17 cellular contexts compared by ENCODE assay signal in the genomic region with DNA sequence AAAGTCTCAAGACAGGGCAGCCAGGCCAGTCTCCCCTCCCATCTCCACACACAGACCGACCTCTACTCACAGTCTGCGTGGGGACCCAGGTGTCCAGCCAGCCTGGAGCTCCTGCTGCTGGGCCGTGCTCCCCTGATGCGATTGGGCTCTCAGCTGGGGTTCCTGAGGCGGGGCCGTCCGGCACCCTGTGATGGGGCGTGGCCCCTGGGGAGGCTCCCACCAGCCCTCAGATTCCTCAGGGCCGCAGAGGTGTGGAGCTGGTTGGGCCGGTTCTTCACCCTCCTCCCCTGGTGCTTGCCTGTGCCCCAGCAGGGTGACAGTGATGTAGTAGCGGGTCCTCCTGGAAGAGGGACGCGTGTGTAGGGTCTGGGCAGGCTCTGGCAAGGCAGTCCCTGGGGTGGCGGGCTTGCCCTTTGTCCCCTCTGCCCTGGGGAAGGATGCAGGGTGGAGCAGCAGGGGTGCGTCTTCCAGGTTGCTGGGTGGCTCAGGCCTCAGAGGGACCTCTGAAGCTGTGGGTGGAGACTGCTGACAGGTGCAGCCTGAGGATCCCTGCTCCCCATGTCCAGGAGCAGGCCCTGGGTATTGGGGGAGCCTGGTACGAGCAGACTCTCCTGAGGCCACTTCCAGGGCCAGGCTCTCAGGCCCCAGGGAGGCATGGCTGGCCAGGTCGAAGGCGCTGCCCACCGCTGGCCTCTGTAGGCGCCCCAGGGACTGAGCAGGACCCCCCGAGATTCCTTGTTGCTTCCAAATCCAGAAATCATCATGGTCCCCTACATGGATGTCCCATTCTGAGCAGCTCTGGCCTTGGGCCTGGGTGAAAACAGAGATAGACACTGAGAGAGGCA. TPM values are rescaled to one million over a fixed set of nuclear protein-coding genes. Genes with fewer than 3 reads are reported as not detected.
DNase-seq lines count a peak whose midpoint lies in the region; ATAC-seq and TF ChIP-seq lines count a peak whose summit lies in the region.
"Had no signal": no experiment of that assay in that cellular context is flagged by ENCODE, and none has a peak within 500 bp of the region (broad histone marks: within the 10 kb centered on the region; RNA-seq: fewer than 3 reads in every experiment).

A gene with protein sequence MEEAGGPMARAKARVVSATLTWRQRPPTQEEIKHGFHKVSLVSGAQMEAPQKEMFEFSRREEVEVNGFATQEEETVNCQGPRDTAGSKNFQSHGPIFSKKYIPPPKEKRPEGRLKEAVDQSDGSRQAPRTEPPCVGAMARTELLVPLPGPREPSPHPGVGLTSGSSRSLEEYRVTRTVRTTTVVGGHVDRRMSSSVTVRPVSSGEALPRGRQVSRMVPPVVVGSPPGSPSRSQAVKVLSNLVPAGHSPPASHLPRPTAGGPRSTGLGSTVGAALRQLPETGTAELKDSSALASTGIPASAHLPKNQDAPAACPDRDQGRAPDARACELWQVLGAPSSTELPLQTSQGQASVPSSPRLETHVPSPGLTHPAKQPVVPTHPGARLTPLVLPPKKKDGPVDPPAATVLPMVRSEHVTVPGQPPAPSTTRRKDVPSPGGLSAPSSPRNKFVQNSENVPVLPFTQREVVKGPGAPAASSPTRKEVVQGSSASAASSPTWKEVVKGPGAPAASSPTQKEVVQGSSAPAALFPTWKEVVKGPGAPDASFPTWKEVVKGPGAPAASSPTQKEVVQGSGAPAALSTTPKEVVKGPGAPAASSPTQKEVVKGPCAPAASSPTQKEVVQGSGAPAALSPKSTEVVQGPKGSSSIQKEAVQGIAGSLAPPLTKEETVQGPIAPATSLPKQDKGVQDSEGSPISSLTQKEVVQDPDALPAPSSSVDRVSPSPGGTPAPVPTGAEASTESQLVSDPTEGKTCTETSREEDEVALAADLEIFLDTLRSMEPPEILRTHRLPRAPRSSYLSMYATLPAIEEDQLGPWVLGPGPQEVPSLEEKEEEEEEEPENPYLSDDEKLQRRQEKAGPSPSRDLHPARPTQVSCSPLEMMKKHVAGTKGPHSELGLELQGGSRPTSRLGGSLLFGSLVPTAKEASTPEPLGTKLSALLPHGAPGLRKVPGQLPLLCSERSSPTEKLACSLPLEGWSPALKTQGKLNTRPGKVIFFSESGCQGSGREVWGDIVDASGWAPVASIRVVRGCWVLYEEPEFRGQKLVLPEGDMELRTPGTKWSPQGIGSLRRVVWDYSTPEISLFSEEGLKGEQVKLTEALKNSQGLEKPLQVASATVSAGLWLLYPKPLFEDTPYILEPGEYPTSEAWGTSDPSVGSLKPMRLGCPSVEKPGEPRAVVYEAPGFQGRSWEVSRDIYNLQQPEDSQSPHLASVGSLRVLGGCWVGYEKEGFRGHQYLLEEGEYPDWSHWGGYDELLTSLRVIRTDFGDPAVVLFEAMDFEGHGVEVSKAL (N-terminal part only) (minus strand): TSS at position 155 of the 845 bp plus-strand sequence. CDS start 7,473 bp downstream, outside the sequence.

- ATAC-seq in naive thymus-derived CD4-positive, alpha-beta T cell, result no peak

- peaks cover 79% of the 10 kb centered on the region for H3K4me1 ChIP-seq in Caco-2
- H3K4me1 ChIP-seq in esophagus (ENCODE audit: control insufficient read depth in 2 of 2, insufficient read depth in 2 of 2, low read length in 1 of 2), result peaks cover 8 to 26% of the 10 kb centered on the region in 2 donors
- peaks cover 55 to 62% of the 10 kb centered on the region in 2 donors for H3K4me1 ChIP-seq in neuronal stem cell (ENCODE audit: control insufficient read depth in 2 of 2, insufficient read depth in 1 of 2, low read depth in 1 of 2, low read length in 2 of 2)
- peaks cover 8 to 10% of the 10 kb centered on the region in 2 donors for H3K4me1 ChIP-seq in naive thymus-derived CD4-positive, alpha-beta T cell (ENCODE audit: control insufficient read depth in 2 of 2, insufficient read depth in 2 of 2, low read length in 2 of 2)
- no peaks in the 10 kb centered on the region for H3K4me1 ChIP-seq in ovary (ENCODE audit: insufficient read depth)

- H3K79me1 ChIP-seq in neuronal stem cell (ENCODE audit: low read depth, low read length), result no peaks in the 10 kb centered on the region

- H3K9me3 ChIP-seq in Caco-2 (no peaks in the 10 kb centered on the region), esophagus (ENCODE audit: control insufficient read depth in 2 of 2, insufficient read depth in 1 of 2, low read depth in 1 of 2, low read length in 1 of 2) (no peaks in the 10 kb centered on the region), neuronal stem cell (replicated peaks in 1 of 2; ENCODE audit: control insufficient read depth in 2 of 2, insufficient read depth in 1 of 2, low read depth in 1 of 2, low read length in 2 of 2) (no peaks in the 10 kb centered on the region), ovary (no peaks in the 10 kb centered on the region)
- H3K9me3 ChIP-seq in naive thymus-derived CD4-positive, alpha-beta T cell (ENCODE audit: control insufficient read depth in 2 of 3, low read length in 3 of 3), result no peaks in the 10 kb centered on the region

- DNase-seq in Caco-2, result peak; percentile 94 to 96
- peak; percentile 61 for DNase-seq in NCI-H510A (lab: John Stamatoyannopoulos, UW)
- no peak for DNase-seq in neuronal stem cell (ENCODE audit: low spot score)
- no peak for DNase-seq in naive thymus-derived CD4-positive, alpha-beta T cell
- no peak for DNase-seq in AG08396 (ENCODE audit: low spot score)
- no peak for DNase-seq in NCI-H1092 treated with DMSO at 0.1 percent for 48 hours (lab: John Stamatoyannopoulos, UW)
- no peak for DNase-seq in ovary
- DNase-seq: activated naive CD4-positive, alpha-beta T cell treated with anti-CD3 and anti-CD28 coated beads, Interleukin-2, amount 10 ng/mL, durations not matched to agents 7 days and 5 days; AML-193; central memory CD4-positive, alpha-beta T cell; HFFc6; NCI-H187 treated with DMSO at 0.1 percent for 48 hours; T-helper 2 cell had no signal

- TF ChIP-seq POLR2A in ovary (IDR thresholded peaks at IDR 0.05), result no peak

- H3K27me3 Mint-ChIP-seq in Caco-2 (ENCODE audit: insufficient read depth, unreplicated experiment), result no peaks in the 10 kb centered on the region
- H3K27me3 Mint-ChIP-seq in naive thymus-derived CD4-positive, alpha-beta T cell, result peaks cover 0 to 6% (median 6%) of the 10 kb centered on the region in 5 donors

- peak within 1 kb of the TSS; percentile 18 for H2BK12ac ChIP-seq in neuronal stem cell (ENCODE audit: low read length)

- TF ChIP-seq CTCF in Caco-2 (IDR thresholded peaks at IDR 0.05; ENCODE audit: insufficient read depth in 1 of 2, low read depth in 1 of 2, low read length in 1 of 2, severe bottlenecking in 1 of 2, unreplicated experiment in 1 of 2) (no peak), ovary (IDR thresholded peaks at IDR 0.05) (no peak)

- H4K91ac ChIP-seq in neuronal stem cell (ENCODE audit: low read depth, low read length, poor library complexity), result no peak within 1 kb of the TSS

- no peak within 1 kb of the TSS for H2AFZ ChIP-seq in neuronal stem cell (ENCODE audit: low read length)

- H2BK5ac ChIP-seq in neuronal stem cell (ENCODE audit: low read length), result peak within 1 kb of the TSS; percentile 49

- peak within 1 kb of the TSS; percentile 65 for H3K9ac ChIP-seq in neuronal stem cell (ENCODE audit: low read depth, low read length, poor library complexity)
- H3K9ac ChIP-seq: KMS-11 had no signal

- POLR2A ChIA-PET in Caco-2 (lab: Charles Lee), result interaction anchor here (0.7 to 1.0 kb wide), 3 partner anchors 65 to 185 kb away, joined by 3 to 4 read pairs (median 4); a partner anchor contains a TSS
- POLR2A ChIA-PET in naive thymus-derived CD4-positive, alpha-beta T cell (lab: Charles Lee), result interaction anchor here (0.7 to 1.6 kb wide), 4 partner anchors 10 to 39 kb away, joined by 3 to 4 read pairs (median 3); no protein-coding TSS in a partner anchor

- H3K27me3 ChIP-seq in Caco-2 (replicated peaks; ENCODE audit: control insufficient read depth, insufficient read depth, low read length) (no peaks in the 10 kb centered on the region), esophagus (ENCODE audit: control insufficient read depth in 1 of 2, insufficient read depth in 2 of 2, low read length in 2 of 2) (no peaks in the 10 kb centered on the region), neuronal stem cell (ENCODE audit: control insufficient read depth in 3 of 3, insufficient read depth in 3 of 3, low read depth in 1 of 3, low read length in 3 of 3) (peaks cover 0 to 2% (median 0%) of the 10 kb centered on the region in 3 experiments), ovary (no peaks in the 10 kb centered on the region)
- no peaks in the 10 kb centered on the region for H3K27me3 ChIP-seq in naive thymus-derived CD4-positive, alpha-beta T cell (ENCODE audit: control insufficient read depth in 2 of 2, insufficient read depth in 2 of 2, low read length in 2 of 2)

- H3K36me3 Mint-ChIP-seq in Caco-2 (ENCODE audit: insufficient read depth, unreplicated experiment), result peaks cover 36% of the 10 kb centered on the region
- H3K36me3 Mint-ChIP-seq in naive thymus-derived CD4-positive, alpha-beta T cell, result no peaks in the 10 kb centered on the region
- H3K36me3 Mint-ChIP-seq: activated naive CD4-positive, alpha-beta T cell treated with anti-CD3 and anti-CD28 coated beads, Interleukin-2, amount 10 ng/mL, durations not matched to agents 7 days and 5 days had no signal

- H3K9me3 Mint-ChIP-seq in Caco-2 (ENCODE audit: unreplicated experiment), result no peaks in the 10 kb centered on the region
- no peaks in the 10 kb centered on the region for H3K9me3 Mint-ChIP-seq in naive thymus-derived CD4-positive, alpha-beta T cell
- H3K9me3 Mint-ChIP-seq: activated naive CD4-positive, alpha-beta T cell treated with anti-CD3 and anti-CD28 coated beads, Interleukin-2, amount 10 ng/mL, durations not matched to agents 7 days and 5 days; HFFc6; nephron had no signal

- no peak within 1 kb of the TSS for H4K8ac ChIP-seq in neuronal stem cell (ENCODE audit: low read depth, low read length)

- peak within 1 kb of the TSS; percentile 54 for H3K4me3 ChIP-seq in Caco-2 (ENCODE audit: low read depth, low read length)
- peak within 1 kb of the TSS; percentile 56 to 88 for H3K4me3 ChIP-seq in esophagus (ENCODE audit: low read depth in 1 of 2, low read length in 2 of 2)
- H3K4me3 ChIP-seq in neuronal stem cell (ENCODE audit: low read length in 2 of 2), result no peak within 1 kb of the TSS
- no peak within 1 kb of the TSS for H3K4me3 ChIP-seq in naive thymus-derived CD4-positive, alpha-beta T cell (ENCODE audit: low read length)
- H3K4me3 ChIP-seq in ovary, result no peak within 1 kb of the TSS

- peak within 1 kb of the TSS; percentile 79 for H3K4me3 Mint-ChIP-seq in Caco-2 (ENCODE audit: unreplicated experiment)
- H3K4me3 Mint-ChIP-seq in naive thymus-derived CD4-positive, alpha-beta T cell, result no peak within 1 kb of the TSS
- H3K4me3 Mint-ChIP-seq: activated naive CD4-positive, alpha-beta T cell treated with anti-CD3 and anti-CD28 coated beads, Interleukin-2, amount 10 ng/mL, durations not matched to agents 7 days and 5 days; HFFc6; nephron had no signal

- peak within 1 kb of the TSS; percentile 65 for H2BK15ac ChIP-seq in neuronal stem cell (ENCODE audit: low read length)

- H3K36me3 ChIP-seq in Caco-2 (ENCODE audit: control insufficient read depth, insufficient read depth, low read length) (no peaks in the 10 kb centered on the region), esophagus (ENCODE audit: control insufficient read depth in 2 of 2, insufficient read depth in 2 of 2, low read length in 1 of 2) (no peaks in the 10 kb centered on the region), neuronal stem cell (replicated peaks in 1 of 2; ENCODE audit: control insufficient read depth in 2 of 2, insufficient read depth in 2 of 2, low read length in 2 of 2) (no peaks in the 10 kb centered on the region), ovary (no peaks in the 10 kb centered on the region)
- no peaks in the 10 kb centered on the region for H3K36me3 ChIP-seq in naive thymus-derived CD4-positive, alpha-beta T cell (ENCODE audit: control insufficient read depth in 2 of 3, insufficient read depth in 3 of 3, low read length in 3 of 3)

- intact Hi-C loops in Caco-2 (cut with micrococcal nuclease; ENCODE audit: unreplicated experiment), result loop anchor here (5.0 kb wide), 2 partner anchors 78 to 118 kb away; a partner anchor contains a TSS
- intact Hi-C loops in naive thymus-derived CD4-positive, alpha-beta T cell (cut with micrococcal nuclease), result no loop called here
- intact Hi-C loops in ovary (cut with DNase I), result no loop called here

- peak within 1 kb of the TSS; percentile 100 for H3K27ac Mint-ChIP-seq in Caco-2 (ENCODE audit: unreplicated experiment)
- no peak within 1 kb of the TSS for H3K27ac Mint-ChIP-seq in naive thymus-derived CD4-positive, alpha-beta T cell
- H3K27ac Mint-ChIP-seq: activated naive CD4-positive, alpha-beta T cell treated with anti-CD3 and anti-CD28 coated beads, Interleukin-2, amount 10 ng/mL, durations not matched to agents 7 days and 5 days had no signal

- H3K27ac ChIP-seq in esophagus (ENCODE audit: low read depth in 2 of 2, low read length in 1 of 2) (peak within 1 kb of the TSS; percentile 94 to 98), neuronal stem cell (replicated peaks; ENCODE audit: low read length) (no peak within 1 kb of the TSS), ovary (no peak within 1 kb of the TSS)
- no peak within 1 kb of the TSS for H3K27ac ChIP-seq in naive thymus-derived CD4-positive, alpha-beta T cell (ENCODE audit: low read depth, low read length)
- H3K27ac ChIP-seq: KMS-11 had no signal

- H3K18ac ChIP-seq in neuronal stem cell (ENCODE audit: low read length), result peak within 1 kb of the TSS; percentile 92

- TF ChIP-seq EP300 in ovary (IDR thresholded peaks at IDR 0.05), result no peak

- peak within 1 kb of the TSS; percentile 61 for H2AK5ac ChIP-seq in neuronal stem cell (ENCODE audit: low read depth, low read length)

- 58 to 61% methylated on average over 18 to 21 of the region's 21 CpGs for WGBS in esophagus, 2 donors
- no CpG with 5 or more reads among the region's 21 CpGs for WGBS in neuronal stem cell (ENCODE audit: extremely low coverage in 2 of 2, insufficient read length in 2 of 2, insufficient replicate concordance in 1 of 2), 2 donors
- whole genome bisulfite sequencing in ovary, 3 donors, result 73 to 77% (median 76%) methylated on average over 20 to 21 of the region's 21 CpGs

- H3K14ac ChIP-seq in neuronal stem cell (ENCODE audit: low read length), result peak within 1 kb of the TSS; percentile 48

- no peak within 1 kb of the TSS for H3K4me2 ChIP-seq in neuronal stem cell (ENCODE audit: insufficient read depth, low read length, poor library complexity, severe bottlenecking)
- H3K4me2 ChIP-seq: KMS-11 had no signal

- CTCF ChIA-PET in Caco-2 (lab: Charles Lee), result interaction anchor here (1.0 to 2.2 kb wide), 3 partner anchors 63 to 120 kb away, joined by 5 to 8 read pairs (median 6); a partner anchor contains a TSS
- CTCF ChIA-PET in naive thymus-derived CD4-positive, alpha-beta T cell (lab: Charles Lee), result no interaction called here

- peak within 1 kb of the TSS; percentile 38 for H3K23ac ChIP-seq in neuronal stem cell (ENCODE audit: low read depth, low read length, poor library complexity)

- H3K4ac ChIP-seq in neuronal stem cell (ENCODE audit: low read length), result peak within 1 kb of the TSS; percentile 61

- peak within 1 kb of the TSS; percentile 74 for H2BK120ac ChIP-seq in neuronal stem cell (ENCODE audit: low read depth, low read length)

- peaks cover 39% of the 10 kb centered on the region for H3K4me1 Mint-ChIP-seq in Caco-2 (ENCODE audit: low read depth, unreplicated experiment)
- H3K4me1 Mint-ChIP-seq in naive thymus-derived CD4-positive, alpha-beta T cell, result peaks cover 9 to 22% (median 9%) of the 10 kb centered on the region in 7 donors

- no TSS peak for BruUV-seq in Caco-2 (replicated peaks; lab: Mats Ljungman, UMichigan)

RNA-seq across cellular contexts. Expression of the gene that starts here (rescaled TPM):
- 63.3 and 66.1 TPM in 2 replicates for total RNA-seq in Caco-2 (2022)
- polyA plus RNA-seq in esophagus, result 100 to 1,000 TPM; 163 to 275 TPM
- polyA plus RNA-seq in neuronal stem cell (2013, experiment 1 of 2), result 7.8 TPM
- 9.1 TPM for polyA plus RNA-seq in neuronal stem cell (2013, experiment 2 of 2)
- 1 to 10 TPM in 3 of 5 experiments, under 1 TPM in 1, not detected in 1; 0.59 to 1.5 (median 1.2) TPM for total RNA-seq in naive thymus-derived CD4-positive, alpha-beta T cell
- 1 to 10 TPM in 1 of 2 donors, not detected in 1; 1.1 TPM for polyA plus RNA-seq in naive thymus-derived CD4-positive, alpha-beta T cell
- 1 to 10 TPM in 1 of 7 donors, under 1 TPM in 1, not detected in 5; 0.23 to 2.3 TPM for total RNA-seq in ovary
- under 1 TPM in 1 of 2 donors, not detected in 1; 0.11 TPM for polyA plus RNA-seq in ovary
- total RNA-seq: fibroblast of lung, HFFc6 had no signal
- polyA plus RNA-seq: fibroblast of lung had no signal

Comparison
In these comparisons a context has a peak if more than half of its experiments do, and no peak if none do; other contexts are left out.
1. RNA of the gene that starts here (total RNA-seq): 63.3 to 66.1 TPM in Caco-2; 0.59 to 1.5 TPM in naive thymus-derived CD4-positive, alpha-beta T cell and 0.23 to 2.3 TPM in ovary; every median in the first group is over 10 times any median in the second.
2. RNA of the gene that starts here (polyA plus RNA-seq): 163 to 275 TPM in esophagus; 1.1 TPM in naive thymus-derived CD4-positive, alpha-beta T cell and 0.11 TPM in ovary; every median in the first group is over 10 times any median in the second.
3. DNase-seq: peak in Caco-2 (2 of 2) and NCI-H510A (single experiment); none in neuronal stem cell (single experiment), naive thymus-derived CD4-positive, alpha-beta T cell (0 of 9), AG08396 (single experiment), NCI-H1092 treated with DMSO at 0.1 percent for 48 hours (single experiment) and ovary (0 of 5).
4. H3K4me3 ChIP-seq: peak in Caco-2 (single experiment) and esophagus (2 of 2); none in neuronal stem cell (0 of 2), naive thymus-derived CD4-positive, alpha-beta T cell (single experiment) and ovary (single experiment).
5. H3K27ac ChIP-seq: peak in esophagus (2 of 2); none in neuronal stem cell (single experiment), naive thymus-derived CD4-positive, alpha-beta T cell (single experiment) and ovary (0 of 2).